ENCODE assay signal across 11 cellular contexts in genomic region chr9:134811673-134812668, GRCh38.
A peak's percentile ranks its signal among the peaks of the same experiment; 100 is the strongest.
DNase-seq lines count a peak whose midpoint lies in the region; TF ChIP-seq lines count a peak whose summit lies in the region.
"Had no signal": no experiment of that assay in that cellular context is flagged by ENCODE, and none has a peak within 500 bp of the region (broad histone marks: within the 10 kb centered on the region; RNA-seq: fewer than 3 reads in every experiment).

No MANE protein-coding gene starts in this region.

- no peak for TF ChIP-seq POLR2A in breast epithelium (IDR thresholded peaks at IDR 0.05)

- H3K27me3 ChIP-seq in breast epithelium = no peaks in the 10 kb centered on the region

- TF ChIP-seq CTCF in astrocyte of the cerebellum (IDR thresholded peaks at IDR 0.05; ENCODE audit: low read depth, low read length, missing control alignments) = no peak
- no peak for TF ChIP-seq CTCF in breast epithelium (IDR thresholded peaks at IDR 0.05)

- H3K4me3 ChIP-seq in astrocyte of the cerebellum (ENCODE audit: low read depth, low read length) (no peak overlapping the region), breast epithelium (no peak overlapping the region)

- H3K36me3 ChIP-seq in breast epithelium = no peaks in the 10 kb centered on the region

- H3K4me1 ChIP-seq in breast epithelium = no peaks in the 10 kb centered on the region

- H3K9me3 ChIP-seq in breast epithelium = no peaks in the 10 kb centered on the region

- intact Hi-C loops in breast epithelium (cut with DNase I; ENCODE audit: low total_unique reads) = loop anchor here (10.0 kb wide), 1 partner anchor 1843 kb away; no protein-coding TSS in a partner anchor

- DNase-seq in NCI-H1694 treated with DMSO at 0.1 percent for 48 hours (lab: John Stamatoyannopoulos, UW) = peak; percentile 31
- DNase-seq in NCI-H1694 (lab: John Stamatoyannopoulos, UW) = no peak
- DNase-seq in astrocyte of the cerebellum (ENCODE audit: low read depth) = peak; percentile 84
- DNase-seq in islet precursor cell = peak; percentile 68
- DNase-seq in activated CD4-positive, alpha-beta T cell treated with anti-CD3 and anti-CD28 coated beads for 1 hour = no peak
- DNase-seq in breast epithelium (ENCODE audit: low spot score in 2 of 2) = no peak
- no peak for DNase-seq in activated CD8-positive, alpha-beta memory T cell treated with anti-CD3 and anti-CD28 coated beads, Interleukin-2, amount 50 U/mL, for 48 hours
- no peak for DNase-seq in ecto neural progenitor cell (ENCODE audit: low spot score)
- DNase-seq: NCI-H1417 treated with DMSO at 0.1 percent for 48 hours had no signal

- peak overlapping the region in 1 of 2 donors; percentile 12 for H3K27ac ChIP-seq in breast epithelium
- H3K27ac ChIP-seq: 22Rv1, RWPE1 had no signal

- in situ Hi-C loops in astrocyte of the cerebellum (cut with HindIII; ENCODE audit: low sequenced_read_pairs) = no loop called here

Comparison
In these comparisons a context has a peak if more than half of its experiments do, and no peak if none do; other contexts are left out.
1. DNase-seq: peak in NCI-H1694 treated with DMSO at 0.1 percent for 48 hours (single experiment), astrocyte of the cerebellum (single experiment) and islet precursor cell (single experiment); none in NCI-H1694 (single experiment), activated CD4-positive, alpha-beta T cell treated with anti-CD3 and anti-CD28 coated beads for 1 hour (single experiment), breast epithelium (0 of 2), activated CD8-positive, alpha-beta memory T cell treated with anti-CD3 and anti-CD28 coated beads, Interleukin-2, amount 50 U/mL, for 48 hours (single experiment) and ecto neural progenitor cell (single experiment).